In genomic region chr18:27118964-27119363, GRCh38 we compare ENCODE assay signal across 1 cellular context.
TF ChIP-seq lines count a peak whose summit lies in the region.

No MANE protein-coding gene starts in this region.

TF ChIP-seq in HepG2, 621 proteins besides CTCF, POLR2A, EP300 and RAD21 (continued from another document):
- TF ChIP-seq, protein P1, sequence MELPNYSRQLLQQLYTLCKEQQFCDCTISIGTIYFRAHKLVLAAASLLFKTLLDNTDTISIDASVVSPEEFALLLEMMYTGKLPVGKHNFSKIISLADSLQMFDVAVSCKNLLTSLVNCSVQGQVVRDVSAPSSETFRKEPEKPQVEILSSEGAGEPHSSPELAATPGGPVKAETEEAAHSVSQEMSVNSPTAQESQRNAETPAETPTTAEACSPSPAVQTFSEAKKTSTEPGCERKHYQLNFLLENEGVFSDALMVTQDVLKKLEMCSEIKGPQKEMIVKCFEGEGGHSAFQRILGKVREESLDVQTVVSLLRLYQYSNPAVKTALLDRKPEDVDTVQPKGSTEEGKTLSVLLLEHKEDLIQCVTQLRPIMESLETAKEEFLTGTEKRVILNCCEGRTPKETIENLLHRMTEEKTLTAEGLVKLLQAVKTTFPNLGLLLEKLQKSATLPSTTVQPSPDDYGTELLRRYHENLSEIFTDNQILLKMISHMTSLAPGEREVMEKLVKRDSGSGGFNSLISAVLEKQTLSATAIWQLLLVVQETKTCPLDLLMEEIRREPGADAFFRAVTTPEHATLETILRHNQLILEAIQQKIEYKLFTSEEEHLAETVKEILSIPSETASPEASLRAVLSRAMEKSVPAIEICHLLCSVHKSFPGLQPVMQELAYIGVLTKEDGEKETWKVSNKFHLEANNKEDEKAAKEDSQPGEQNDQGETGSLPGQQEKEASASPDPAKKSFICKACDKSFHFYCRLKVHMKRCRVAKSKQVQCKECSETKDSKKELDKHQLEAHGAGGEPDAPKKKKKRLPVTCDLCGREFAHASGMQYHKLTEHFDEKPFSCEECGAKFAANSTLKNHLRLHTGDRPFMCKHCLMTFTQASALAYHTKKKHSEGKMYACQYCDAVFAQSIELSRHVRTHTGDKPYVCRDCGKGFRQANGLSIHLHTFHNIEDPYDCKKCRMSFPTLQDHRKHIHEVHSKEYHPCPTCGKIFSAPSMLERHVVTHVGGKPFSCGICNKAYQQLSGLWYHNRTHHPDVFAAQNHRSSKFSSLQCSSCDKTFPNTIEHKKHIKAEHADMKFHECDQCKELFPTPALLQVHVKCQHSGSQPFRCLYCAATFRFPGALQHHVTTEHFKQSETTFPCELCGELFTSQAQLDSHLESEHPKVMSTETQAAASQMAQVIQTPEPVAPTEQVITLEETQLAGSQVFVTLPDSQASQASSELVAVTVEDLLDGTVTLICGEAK (IDR thresholded peaks at IDR 0.05) = no peak
- TF ChIP-seq, protein P1 (CRISPR knock-in tag; IDR thresholded peaks at IDR 0.05) = no peak
- TF ChIP-seq TOE1 (CRISPR knock-in tag; IDR thresholded peaks at IDR 0.05) = no peak
- TF ChIP-seq WIZ (CRISPR knock-in tag; IDR thresholded peaks at IDR 0.05) = no peak
- no peak for TF ChIP-seq ARID5B (CRISPR knock-in tag; IDR thresholded peaks at IDR 0.05)
TF ChIP-seq in HepG2: peak in this region for 0.
